ENCODE assay signal across 1 cellular context in the genomic region with DNA sequence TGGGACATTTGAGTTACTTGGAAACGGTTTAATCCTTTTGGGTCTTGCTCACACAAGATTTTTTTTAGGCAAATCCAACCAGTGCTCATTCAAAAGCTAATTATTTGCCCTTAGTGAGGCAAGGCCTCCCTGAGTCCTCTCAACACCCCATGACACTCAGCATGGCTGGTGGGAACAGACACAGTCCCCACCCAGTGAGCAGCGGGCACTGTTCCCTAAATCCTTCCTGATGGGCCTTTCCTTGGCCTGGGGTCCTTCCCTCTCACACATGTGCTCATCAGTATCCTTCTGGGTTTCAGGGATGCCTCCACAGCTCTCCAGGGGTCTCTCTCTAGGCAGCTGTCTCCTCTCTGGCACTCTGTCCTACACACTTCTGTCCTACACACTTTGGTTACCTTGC.
TF ChIP-seq lines count a peak whose summit lies in the region.

No MANE protein-coding gene starts in this region.

TF ChIP-seq in GM12878, 131 proteins besides CTCF, POLR2A, EP300 and RAD21:
- TF ChIP-seq CBX3 (IDR thresholded peaks at IDR 0.05; ENCODE audit: borderline replicate concordance, low read depth) = no peak
- TF ChIP-seq SRF (IDR thresholded peaks at IDR 0.05; ENCODE audit: low read depth in 2 of 2, low read length in 2 of 2) = no peak
- no peak for TF ChIP-seq CEBPB (IDR thresholded peaks at IDR 0.05; ENCODE audit: borderline replicate concordance in 1 of 2, low read depth in 2 of 2, low read length in 2 of 2)
- TF ChIP-seq IKZF1 (conservative IDR thresholded peaks at IDR 0.05) = no peak
